ENCODE assay signal across 8 cellular contexts in genomic region chr3:131361464-131362421, GRCh38. TPM values are rescaled to one million over a fixed set of nuclear protein-coding genes. Genes with fewer than 3 reads are reported as not detected.
DNase-seq lines count a peak whose midpoint lies in the region; ATAC-seq and TF ChIP-seq lines count a peak whose summit lies in the region.

No MANE protein-coding gene starts in this region.

- H3K4me3 ChIP-seq in MM.1S (ENCODE audit: low read length) (peak overlapping the region; percentile 45), astrocyte of the spinal cord (ENCODE audit: low read depth, low read length) (peak overlapping the region; percentile 41), rectal smooth muscle tissue (ENCODE audit: low read length) (peak overlapping the region; percentile 77)

- no peaks in the 10 kb centered on the region for H3F3A ChIP-seq in MM.1S (ENCODE audit: insufficient read depth, low read length)

- no peaks in the 10 kb centered on the region; the same call in 1 of the 2 replicates for H3K79me2 ChIP-seq in MM.1S (ENCODE audit: low read length)

- H3K27me3 ChIP-seq in MM.1S (replicated peaks; ENCODE audit: insufficient read depth, low read length) (no peaks in the 10 kb centered on the region), rectal smooth muscle tissue (ENCODE audit: control insufficient read depth, insufficient read depth, low read length) (no peaks in the 10 kb centered on the region)

- H3K4me1 ChIP-seq in MM.1S (ENCODE audit: low read length) (no peaks in the 10 kb centered on the region), rectal smooth muscle tissue (ENCODE audit: control insufficient read depth, insufficient read depth, low read length) (peaks cover 2% of the 10 kb centered on the region)

- peak overlapping the region; percentile 57 for H2AFZ ChIP-seq in MM.1S (ENCODE audit: low read length)

- peak overlapping the region; percentile 40; the same call in 1 of the 2 replicates for H3K9ac ChIP-seq in MM.1S (ENCODE audit: low read length)
- peak overlapping the region; percentile 6 for H3K9ac ChIP-seq in rectal smooth muscle tissue (ENCODE audit: low read length)

- no peaks in the 10 kb centered on the region for H4K20me1 ChIP-seq in MM.1S (ENCODE audit: insufficient read depth, low read length)

- peak overlapping the region; percentile 75 for H3K4me2 ChIP-seq in MM.1S (ENCODE audit: low read depth, low read length)

- TF ChIP-seq CTCF in MM.1S (IDR thresholded peaks at IDR 0.05; ENCODE audit: low read length) (no peak), astrocyte of the spinal cord (IDR thresholded peaks at IDR 0.05; ENCODE audit: low read depth, low read length) (no peak)

- H3K36me3 ChIP-seq in MM.1S (replicated peaks; ENCODE audit: insufficient read depth, low read length) (no peaks in the 10 kb centered on the region), rectal smooth muscle tissue (ENCODE audit: control insufficient read depth, insufficient read depth, low read length) (no peaks in the 10 kb centered on the region)

- in situ Hi-C loops in Caki2 (cut with HindIII; ENCODE audit: low pct_unique_long_range_greater_than_20kb, low sequenced_read_pairs): no loop called here
- in situ Hi-C loops in astrocyte of the spinal cord (cut with HindIII; ENCODE audit: low sequenced_read_pairs): no loop called here

- no peaks in the 10 kb centered on the region for H3K9me2 ChIP-seq in MM.1S (replicated peaks; ENCODE audit: insufficient read depth, low read length)

- peak; percentile 89 for ATAC-seq in GM21381 (IDR thresholded peaks at IDR 0.05; ENCODE audit: unreplicated experiment)

- no peaks in the 10 kb centered on the region for H3K9me3 ChIP-seq in MM.1S (replicated peaks; ENCODE audit: insufficient read depth, low read length)

- peak; percentile 96 for DNase-seq in Caki2 (ENCODE audit: low read depth)
- peak; percentile 93 for DNase-seq in MM.1S
- peak; percentile 45 for DNase-seq in astrocyte of the spinal cord (ENCODE audit: low read depth, low spot score)
- DNase-seq in hypothalamus (lab: John Stamatoyannopoulos, UW): peak in 30 of 51 donors; percentile 10 to 69 (median 34)
- no peak for DNase-seq in A172 (ENCODE audit: low spot score)
- DNase-seq in KG1 (lab: John Stamatoyannopoulos, UW): no peak

- peak overlapping the region; percentile 12; the same call in 1 of the 2 replicates for H3K27ac ChIP-seq in MM.1S (ENCODE audit: low read length)
- H3K27ac ChIP-seq in rectal smooth muscle tissue (ENCODE audit: low read depth, low read length): no peak overlapping the region

RNA-seq across cellular contexts. Expression of gene NUDT16, which starts 19.8 kb away (rescaled TPM):
- total RNA-seq in Caki2 (2014; rRNA removed; shearing (Covaris generic); ENCODE audit: low replicate concordance): 6.4 and 9.2 TPM in 2 replicates
- total RNA-seq in A172 (2014; rRNA removed; shearing (Covaris generic)): 7.8 and 10.2 TPM in 2 replicates

Comparison
In these comparisons a context has a peak if more than half of its experiments do, and no peak if none do; other contexts are left out.
1. DNase-seq: peak in Caki2 (single experiment), MM.1S (single experiment), astrocyte of the spinal cord (single experiment) and hypothalamus (30 of 51); none in A172 (single experiment) and KG1 (single experiment).
2. Peak in every context shown above with its lines, with median percentiles within 50 percentile points of each other: H3K4me3 ChIP-seq.